In genomic region chr3:32262201-32262600, GRCh38 we compare ENCODE assay signal across 30 cellular contexts.
"Had no signal": no experiment of that assay in that cellular context is flagged by ENCODE, and none has a peak within 500 bp of the region (broad histone marks: within the 10 kb centered on the region; RNA-seq: fewer than 3 reads in every experiment).

No MANE protein-coding gene starts in this region.

- H3K4me3 Mint-ChIP-seq: activated CD4-positive, alpha-beta memory T cell treated with anti-CD3 and anti-CD28 coated beads for 36 hours; activated naive CD8-positive, alpha-beta T cell; activated T-cell treated with anti-CD3 and anti-CD28 coated beads, Interleukin-2, amount 50 U/mL, for 24 hours; activated T-helper 17 cell treated with anti-CD3 and anti-CD28 coated beads, Interleukin-2, amount 50 U/mL, for 72 hours; central memory CD8-positive, alpha-beta T cell; effector memory CD8-positive, alpha-beta T cell had no signal

- H3K27ac ChIP-seq: brain microvascular endothelial cell, epithelial cell of prostate had no signal

- H3K27me3 ChIP-seq: brain microvascular endothelial cell had no signal

- H3K36me3 ChIP-seq: brain microvascular endothelial cell had no signal

- H3K27me3 Mint-ChIP-seq: activated CD4-positive, alpha-beta memory T cell treated with anti-CD3 and anti-CD28 coated beads for 36 hours; activated naive CD8-positive, alpha-beta T cell; activated T-cell treated with anti-CD3 and anti-CD28 coated beads, Interleukin-2, amount 50 U/mL, for 24 hours; activated T-helper 17 cell treated with anti-CD3 and anti-CD28 coated beads, Interleukin-2, amount 50 U/mL, for 72 hours had no signal

- FAIRE-seq: astrocyte, bronchial epithelial cell, colon, endometrium, endothelial cell of umbilical vein, frontal cortex had no signal

- ATAC-seq: activated T-helper 17 cell treated with anti-CD3 and anti-CD28 coated beads, Interleukin-2, amount 50 U/mL, for 72 hours; effector memory CD8-positive, alpha-beta T cell had no signal

- DNase-seq: activated CD4-positive, alpha-beta memory T cell treated with anti-CD3 and anti-CD28 coated beads for 36 hours; activated CD4-positive, alpha-beta T cell treated with anti-CD3 and anti-CD28 coated beads for 1 hour; activated CD4-positive, alpha-beta T cell treated with anti-CD3 and anti-CD28 coated beads for 48 hours; activated CD8-positive, alpha-beta memory T cell treated with anti-CD3 and anti-CD28 coated beads, Interleukin-2, amount 50 U/mL, for 48 hours; activated effector memory CD4-positive, alpha-beta T cell treated with Interleukin-2 at 50 U/mL for 16 hours; activated gamma-delta T cell treated with Interleukin-2 at 50 U/mL for 16 hours; activated naive CD4-positive, alpha-beta T cell treated with anti-CD3 and anti-CD28 coated beads, Interleukin-2, amount 50 U/mL, for 16 hours; activated naive CD4-positive, alpha-beta T cell treated with Interleukin-2 at 50 U/mL for 16 hours; activated T-cell treated with anti-CD3 and anti-CD28 coated beads for 4 hours; activated T-cell treated with anti-CD3 and anti-CD28 coated beads, Interleukin-2, amount 50 U/mL, for 24 hours; amniotic stem cell; anterior cingulate cortex; brain microvascular endothelial cell; cortex of kidney; dermis blood vessel endothelial cell; effector CD4-positive, alpha-beta T cell; effector memory CD8-positive, alpha-beta T cell; foreskin fibroblast; head of caudate nucleus; T-helper 2 cell had no signal

- H3K27ac Mint-ChIP-seq: activated CD4-positive, alpha-beta memory T cell treated with anti-CD3 and anti-CD28 coated beads for 36 hours; activated naive CD8-positive, alpha-beta T cell; activated T-cell treated with anti-CD3 and anti-CD28 coated beads, Interleukin-2, amount 50 U/mL, for 24 hours; activated T-helper 17 cell treated with anti-CD3 and anti-CD28 coated beads, Interleukin-2, amount 50 U/mL, for 72 hours; effector memory CD8-positive, alpha-beta T cell had no signal

- H3K9me3 Mint-ChIP-seq: activated CD4-positive, alpha-beta memory T cell treated with anti-CD3 and anti-CD28 coated beads for 36 hours; activated T-cell treated with anti-CD3 and anti-CD28 coated beads, Interleukin-2, amount 50 U/mL, for 24 hours; activated T-helper 17 cell treated with anti-CD3 and anti-CD28 coated beads, Interleukin-2, amount 50 U/mL, for 72 hours; central memory CD8-positive, alpha-beta T cell; effector memory CD8-positive, alpha-beta T cell had no signal
